ENCODE assay signal across 19 cellular contexts in genomic region chr10:125316436-125316835, GRCh38.
"Had no signal": no experiment of that assay in that cellular context is flagged by ENCODE, and none has a peak within 500 bp of the region (broad histone marks: within the 10 kb centered on the region; RNA-seq: fewer than 3 reads in every experiment).

No MANE protein-coding gene starts in this region.

- H3K27me3 ChIP-seq: dorsolateral prefrontal cortex, left lung, neural progenitor cell, spleen, testis, tibial artery, upper lobe of left lung had no signal

- H3K4me3 Mint-ChIP-seq: immature natural killer cell; natural killer cell treated with Interleukin-12 subunit alpha and Interleukin-12 subunit beta and Interleukin-15 and Interleukin-18, amount 100 ng/mL, for 72 hours; neural progenitor cell; stimulated activated memory B cell treated with anti-CD40 and anti-IgM and Interleukin-4, amounts not matched to agents 10 μg/mL and 1 μg/mL and 100 μg/mL, for 72 hours had no signal

- DNase-seq: dorsolateral prefrontal cortex; effector CD4-positive, alpha-beta T cell; hypothalamus; immature natural killer cell; islet precursor cell; left lung; psoas muscle; retina; spleen; stimulated activated CD4-positive, alpha-beta T cell treated with anti-CD3 and anti-CD28 coated beads, Interleukin-4, amount 100 ng/mL, for 4 hours; stimulated activated naive CD8-positive, alpha-beta T cell treated with anti-CD3 and anti-CD28 coated beads, Interleukin-15, Interleukin-2, amounts not matched to agents 100 U/mL and 50 U/mL, for 24 hours; substantia nigra; testis; tibial artery; upper lobe of left lung had no signal

- H3K27ac ChIP-seq: dorsolateral prefrontal cortex, left lung, neural progenitor cell, psoas muscle, skin epidermis, spleen, testis, tibial artery, upper lobe of left lung had no signal

- H3K36me3 Mint-ChIP-seq: immature natural killer cell; natural killer cell treated with Interleukin-12 subunit alpha and Interleukin-12 subunit beta and Interleukin-15 and Interleukin-18, amount 100 ng/mL, for 72 hours; neural progenitor cell; stimulated activated memory B cell treated with anti-CD40 and anti-IgM and Interleukin-4, amounts not matched to agents 10 μg/mL and 1 μg/mL and 100 μg/mL, for 72 hours had no signal

- H3K4me1 Mint-ChIP-seq: immature natural killer cell; stimulated activated memory B cell treated with anti-CD40 and anti-IgM and Interleukin-4, amounts not matched to agents 10 μg/mL and 1 μg/mL and 100 μg/mL, for 72 hours had no signal

- H3K36me3 ChIP-seq: left lung, neural progenitor cell, spleen, tibial artery, upper lobe of left lung had no signal

- H3K27ac Mint-ChIP-seq: immature natural killer cell; natural killer cell treated with Interleukin-12 subunit alpha and Interleukin-12 subunit beta and Interleukin-15 and Interleukin-18, amount 100 ng/mL, for 72 hours; neural progenitor cell; stimulated activated memory B cell treated with anti-CD40 and anti-IgM and Interleukin-4, amounts not matched to agents 10 μg/mL and 1 μg/mL and 100 μg/mL, for 72 hours had no signal

- H3K4me3 ChIP-seq: dorsolateral prefrontal cortex, left lung, neural progenitor cell, psoas muscle, skin epidermis, spleen, testis, tibial artery, upper lobe of left lung had no signal

- H3K27me3 Mint-ChIP-seq: stimulated activated memory B cell treated with anti-CD40 and anti-IgM and Interleukin-4, amounts not matched to agents 10 μg/mL and 1 μg/mL and 100 μg/mL, for 72 hours had no signal

- H3K9me3 Mint-ChIP-seq: natural killer cell treated with Interleukin-12 subunit alpha and Interleukin-12 subunit beta and Interleukin-15 and Interleukin-18, amount 100 ng/mL, for 72 hours had no signal
